In genomic region chr17:59619313-59620063, GRCh38 we compare ENCODE assay signal across 1 cellular context.
TF ChIP-seq lines count a peak whose summit lies in the region.

CLTC (plus strand) TSS chr17:59619895; CDS start chr17:59620132, 237 bp downstream.

TF ChIP-seq in WTC11, 78 proteins besides CTCF, POLR2A, EP300 and RAD21 (continued from another document):
- TF ChIP-seq AFF4 (CRISPR knock-in tag; IDR thresholded peaks at IDR 0.05; ENCODE audit: borderline replicate concordance), result no peak
- TF ChIP-seq ZBTB21 (CRISPR knock-in tag; IDR thresholded peaks at IDR 0.05; ENCODE audit: borderline replicate concordance), result no peak
- peak; percentile 71; the same call in 1 of the 2 replicates for TF ChIP-seq ZNF532 (CRISPR knock-in tag; IDR thresholded peaks at IDR 0.05; ENCODE audit: borderline replicate concordance)
- TF ChIP-seq ATF2 (CRISPR knock-in tag; IDR thresholded peaks at IDR 0.05; ENCODE audit: borderline replicate concordance, low read depth), result no peak
- no peak for TF ChIP-seq ZNF317 (CRISPR knock-in tag; IDR thresholded peaks at IDR 0.05; ENCODE audit: borderline replicate concordance, low read depth)
- peak; percentile 64 for TF ChIP-seq FOXK1 (CRISPR knock-in tag; IDR thresholded peaks at IDR 0.05)
- TF ChIP-seq ZNF281 (CRISPR knock-in tag; IDR thresholded peaks at IDR 0.05), result 0 out of 2 replicates have a peak, but pooled peaks have one; percentile 23
- no peak for TF ChIP-seq FOXJ3 (CRISPR knock-in tag; IDR thresholded peaks at IDR 0.05; ENCODE audit: borderline replicate concordance)
- no peak for TF ChIP-seq ZNF138 (CRISPR knock-in tag; conservative IDR thresholded peaks at IDR 0.05)
- TF ChIP-seq TEAD4 (CRISPR knock-in tag; IDR thresholded peaks at IDR 0.05), result 0 out of 2 replicates have a peak, but pooled peaks have one; percentile 25
- TF ChIP-seq ARID4B (CRISPR knock-in tag; IDR thresholded peaks at IDR 0.05; ENCODE audit: borderline replicate concordance), result peak; percentile 90; the same call in 1 of the 2 replicates
- TF ChIP-seq ATF1 (CRISPR knock-in tag; IDR thresholded peaks at IDR 0.05), result no peak
- no peak for TF ChIP-seq IRF2 (CRISPR knock-in tag; IDR thresholded peaks at IDR 0.05; ENCODE audit: borderline replicate concordance, low read depth)
- TF ChIP-seq JUN (CRISPR knock-in tag; IDR thresholded peaks at IDR 0.05), result peak; percentile 48; the same call in 1 of the 2 replicates
- no peak for TF ChIP-seq IRF1 (CRISPR knock-in tag; IDR thresholded peaks at IDR 0.05)
- TF ChIP-seq GABPB1 (CRISPR knock-in tag; IDR thresholded peaks at IDR 0.05), result peak; percentile 80
- peak; percentile 91 for TF ChIP-seq CREM (CRISPR knock-in tag; IDR thresholded peaks at IDR 0.05)
- no peak for TF ChIP-seq ZNF671 (CRISPR knock-in tag; IDR thresholded peaks at IDR 0.05)
- TF ChIP-seq ZBTB43 (CRISPR knock-in tag; IDR thresholded peaks at IDR 0.05), result peak; percentile 16; the same call in 1 of the 2 replicates
- TF ChIP-seq CDX4 (CRISPR knock-in tag; IDR thresholded peaks at IDR 0.05; ENCODE audit: borderline replicate concordance), result no peak
- 0 out of 2 replicates have a peak, but pooled peaks have one; percentile 59 for TF ChIP-seq PRRX2 (CRISPR knock-in tag; IDR thresholded peaks at IDR 0.05)
- TF ChIP-seq USF1 (CRISPR knock-in tag; IDR thresholded peaks at IDR 0.05), result peak; percentile 90
- no peak for TF ChIP-seq SMAD3 (CRISPR knock-in tag; IDR thresholded peaks at IDR 0.05; ENCODE audit: borderline replicate concordance)
- no peak for TF ChIP-seq ZSCAN18 (CRISPR knock-in tag; IDR thresholded peaks at IDR 0.05)
